7 cellular contexts compared by ENCODE assay signal in the genomic region with DNA sequence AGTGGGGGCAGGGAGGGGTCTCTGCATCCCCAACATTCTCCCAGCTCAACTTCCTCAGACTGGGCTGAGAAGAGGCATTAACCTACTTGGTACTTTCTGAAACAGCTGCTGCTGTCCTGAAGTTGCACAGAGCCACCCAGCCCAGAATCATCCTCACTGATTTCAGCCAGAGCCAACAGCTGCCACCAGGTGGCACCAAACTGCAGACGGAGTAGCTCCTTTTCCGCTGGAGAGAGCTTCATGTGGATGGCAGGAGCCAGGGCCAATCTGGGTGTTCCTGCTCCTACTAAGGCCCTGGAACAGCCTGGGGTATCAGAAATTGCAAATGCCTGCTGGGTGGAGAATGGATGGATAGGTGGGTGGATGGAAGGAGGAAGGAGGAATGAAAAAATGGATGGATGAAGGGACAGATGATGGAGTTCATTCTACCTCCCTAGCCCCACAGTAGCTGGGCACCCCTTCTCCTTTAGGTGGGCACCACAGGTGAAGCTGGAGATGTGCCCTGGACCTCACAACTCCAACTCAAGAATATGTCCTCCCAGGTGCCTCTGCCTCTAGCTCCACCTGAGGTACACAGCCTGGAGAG. TPM values are rescaled to one million over a fixed set of nuclear protein-coding genes. Genes with fewer than 3 reads are reported as not detected.
DNase-seq lines count a peak whose midpoint lies in the region; ATAC-seq and TF ChIP-seq lines count a peak whose summit lies in the region.

No MANE protein-coding gene starts in this region.

- H2AFZ ChIP-seq in fibroblast of lung (ENCODE audit: low read length) (no peak overlapping the region), neuronal stem cell (ENCODE audit: low read length) (no peak overlapping the region)

- H3K23ac ChIP-seq in neuronal stem cell (ENCODE audit: low read depth, low read length, poor library complexity): no peak overlapping the region

- H3K4me1 Mint-ChIP-seq in activated T-cell treated with anti-CD3 and anti-CD28 coated beads, Interleukin-2, amount 50 U/mL, for 24 hours (ENCODE audit: low read depth): peaks cover 1% of the 10 kb centered on the region

- H3K36me3 ChIP-seq in fibroblast of lung (ENCODE audit: control insufficient read depth, insufficient read depth, low read length) (no peaks in the 10 kb centered on the region), neuronal stem cell (replicated peaks in 1 of 2; ENCODE audit: control insufficient read depth in 2 of 2, insufficient read depth in 2 of 2, low read length in 2 of 2) (no peaks in the 10 kb centered on the region), stomach (no peaks in the 10 kb centered on the region)

- H3K4me1 ChIP-seq in fibroblast of lung (ENCODE audit: control insufficient read depth, extremely low read depth, insufficient read depth, low read length): no peaks in the 10 kb centered on the region
- H3K4me1 ChIP-seq in neuronal stem cell (ENCODE audit: control insufficient read depth in 2 of 2, insufficient read depth in 1 of 2, low read depth in 1 of 2, low read length in 2 of 2): peaks cover 0 to 3% of the 10 kb centered on the region in 2 donors
- H3K4me1 ChIP-seq in stomach: no peaks in the 10 kb centered on the region

- peak; percentile 74 for DNase-seq in GM12865 (ENCODE audit: low read depth)
- DNase-seq in OCI-M1 (lab: John Stamatoyannopoulos, UW): peak; percentile 86
- DNase-seq in activated T-cell treated with anti-CD3 and anti-CD28 coated beads, Interleukin-2, amount 50 U/mL, for 24 hours: peak; percentile 81
- peak; percentile 52 to 73 for DNase-seq in fibroblast of lung (ENCODE audit: low read depth in 2 of 2)
- DNase-seq in neuronal stem cell (ENCODE audit: low spot score): peak; percentile 61
- DNase-seq in stomach: peak; percentile 81

- no peak overlapping the region for H3K4ac ChIP-seq in neuronal stem cell (ENCODE audit: low read length)

- H3K27me3 Mint-ChIP-seq in activated T-cell treated with anti-CD3 and anti-CD28 coated beads, Interleukin-2, amount 50 U/mL, for 24 hours: peaks cover 71% of the 10 kb centered on the region

- no peaks in the 10 kb centered on the region for H3K36me3 Mint-ChIP-seq in activated T-cell treated with anti-CD3 and anti-CD28 coated beads, Interleukin-2, amount 50 U/mL, for 24 hours (ENCODE audit: low read depth)

- H2BK120ac ChIP-seq in neuronal stem cell (ENCODE audit: low read depth, low read length): no peak overlapping the region

- peak; percentile 89 for TF ChIP-seq CTCF in GM12865 (IDR thresholded peaks at IDR 0.05; ENCODE audit: insufficient read depth, low read depth, low read length, missing control alignments)
- TF ChIP-seq CTCF in fibroblast of lung (conservative IDR thresholded peaks at IDR 0.05 in 1 of 2, IDR thresholded peaks at IDR 0.05 in 1 of 2; ENCODE audit: low read depth in 1 of 2, low read length in 2 of 2): peak; percentile 94 to 98
- peak in 5 of 7 experiments; percentile 58 to 80 (median 75) for TF ChIP-seq CTCF in stomach (IDR thresholded peaks at IDR 0.05)

- no peak for TF ChIP-seq POLR2A in stomach (IDR thresholded peaks at IDR 0.05)

- intact Hi-C loops in stomach (cut with DNase I; ENCODE audit: low total_unique reads): loop anchor here (10.0 kb wide), 1 partner anchor 107 kb away; no protein-coding TSS in a partner anchor

- no peaks in the 10 kb centered on the region for H3K79me1 ChIP-seq in neuronal stem cell (ENCODE audit: low read depth, low read length)

- WGBS in neuronal stem cell (ENCODE audit: extremely low coverage in 2 of 2, insufficient read length in 2 of 2, insufficient replicate concordance in 1 of 2), 2 donors: no CpG with 5 or more reads among the region's 2 CpGs
- 0 to 6% (median 2%) methylated on average over 2 of the region's 2 CpGs for WGBS in stomach, 5 donors

- H2BK15ac ChIP-seq in neuronal stem cell (ENCODE audit: low read length): no peak overlapping the region

- H3K9me3 ChIP-seq in fibroblast of lung (ENCODE audit: control insufficient read depth, insufficient read depth, low read depth, low read length): no peaks in the 10 kb centered on the region
- H3K9me3 ChIP-seq in neuronal stem cell (replicated peaks in 1 of 2; ENCODE audit: control insufficient read depth in 2 of 2, insufficient read depth in 1 of 2, low read depth in 1 of 2, low read length in 2 of 2): no peaks in the 10 kb centered on the region
- H3K9me3 ChIP-seq in stomach: no peaks in the 10 kb centered on the region

- peaks cover 3% of the 10 kb centered on the region for H3K27me3 ChIP-seq in fibroblast of lung (ENCODE audit: control insufficient read depth, insufficient read depth, low read length)
- peaks cover 0 to 48% (median 1%) of the 10 kb centered on the region in 3 experiments for H3K27me3 ChIP-seq in neuronal stem cell (ENCODE audit: control insufficient read depth in 3 of 3, insufficient read depth in 3 of 3, low read depth in 1 of 3, low read length in 3 of 3)
- H3K27me3 ChIP-seq in stomach: peaks cover 0 to 79% (median 12%) of the 10 kb centered on the region in 3 donors

- ATAC-seq in HG03565 (IDR thresholded peaks at IDR 0.05; ENCODE audit: unreplicated experiment): peak; percentile 63

- no peak overlapping the region for H4K8ac ChIP-seq in neuronal stem cell (ENCODE audit: low read depth, low read length)

- no peaks in the 10 kb centered on the region for H4K20me1 ChIP-seq in fibroblast of lung (ENCODE audit: control insufficient read depth, extremely low read depth, insufficient read depth, low read length)

- no peak overlapping the region for H3K4me2 ChIP-seq in fibroblast of lung (ENCODE audit: extremely low read depth, insufficient read depth, low read length)
- H3K4me2 ChIP-seq in neuronal stem cell (ENCODE audit: insufficient read depth, low read length, poor library complexity, severe bottlenecking): no peak overlapping the region

- H3K27ac Mint-ChIP-seq in activated T-cell treated with anti-CD3 and anti-CD28 coated beads, Interleukin-2, amount 50 U/mL, for 24 hours: no peak overlapping the region

- TF ChIP-seq EP300 in stomach (IDR thresholded peaks at IDR 0.05): no peak

- H3K79me2 ChIP-seq in fibroblast of lung (ENCODE audit: control insufficient read depth, insufficient read depth, low read length): no peaks in the 10 kb centered on the region

- H4K91ac ChIP-seq in neuronal stem cell (ENCODE audit: low read depth, low read length, poor library complexity): no peak overlapping the region

- no peak overlapping the region for H3K18ac ChIP-seq in neuronal stem cell (ENCODE audit: low read length)

- H3K9ac ChIP-seq in fibroblast of lung (ENCODE audit: insufficient read depth, low read length) (no peak overlapping the region), neuronal stem cell (ENCODE audit: low read depth, low read length, poor library complexity) (no peak overlapping the region)

- H3K9me3 Mint-ChIP-seq in activated T-cell treated with anti-CD3 and anti-CD28 coated beads, Interleukin-2, amount 50 U/mL, for 24 hours: no peaks in the 10 kb centered on the region

- H2BK5ac ChIP-seq in neuronal stem cell (ENCODE audit: low read length): no peak overlapping the region

- no peak overlapping the region for H2AK5ac ChIP-seq in neuronal stem cell (ENCODE audit: low read depth, low read length)

- H3K27ac ChIP-seq in fibroblast of lung (ENCODE audit: insufficient read depth, low read length): no peak overlapping the region
- H3K27ac ChIP-seq in neuronal stem cell (replicated peaks; ENCODE audit: low read length): no peak overlapping the region
- no peak overlapping the region for H3K27ac ChIP-seq in stomach

- H2BK12ac ChIP-seq in neuronal stem cell (ENCODE audit: low read length): no peak overlapping the region

- no peak overlapping the region for H3K4me3 Mint-ChIP-seq in activated T-cell treated with anti-CD3 and anti-CD28 coated beads, Interleukin-2, amount 50 U/mL, for 24 hours

- H3K4me3 ChIP-seq in GM12865 (ENCODE audit: low read depth, low read length) (no peak overlapping the region), fibroblast of lung (replicated peaks in 1 of 4; ENCODE audit: control extremely low read depth in 1 of 4, insufficient read depth in 1 of 4, low read depth in 3 of 4, low read length in 4 of 4) (no peak overlapping the region), neuronal stem cell (ENCODE audit: low read length in 2 of 2) (no peak overlapping the region), stomach (no peak overlapping the region)

- H3K14ac ChIP-seq in neuronal stem cell (ENCODE audit: low read length): no peak overlapping the region

RNA-seq across cellular contexts. Expression of a gene that starts 11.8 kb away (rescaled TPM):
- total RNA-seq in fibroblast of lung (not detected in 2 replicates), stomach (not detected)
- polyA plus RNA-seq in fibroblast of lung (0.11 TPM in 1 of 2 replicates, not detected in the other), stomach (not detected)
- 0.12 TPM in 1 of 2 replicates, not detected in the other for polyA plus RNA-seq in fibroblast of lung (2012)
- not detected in 2 replicates for polyA minus RNA-seq in fibroblast of lung (ENCODE audit: low replicate concordance)
- not detected for polyA plus RNA-seq in neuronal stem cell (2013, experiment 1 of 2)
- not detected for polyA plus RNA-seq in neuronal stem cell (2013, experiment 2 of 2)
